11 cellular contexts compared by ENCODE assay signal in genomic region chr19:35038623-35039512, GRCh38. TPM values are rescaled to one million over a fixed set of nuclear protein-coding genes. Genes with fewer than 3 reads are reported as not detected.
A peak's percentile ranks its signal among the peaks of the same experiment; 100 is the strongest.
DNase-seq lines count a peak whose midpoint lies in the region; ATAC-seq and TF ChIP-seq lines count a peak whose summit lies in the region.
"Had no signal": no experiment of that assay in that cellular context is flagged by ENCODE, and none has a peak within 500 bp of the region (broad histone marks: within the 10 kb centered on the region; RNA-seq: fewer than 3 reads in every experiment).

No MANE protein-coding gene starts in this region.

- intact Hi-C loops in vagina (cut with DNase I): no loop called here

- H3K4ac ChIP-seq in mesenchymal stem cell (ENCODE audit: low read depth in 1 of 2, low read length in 2 of 2): no peak overlapping the region

- peaks cover 18% of the 10 kb centered on the region for H3K27me3 Mint-ChIP-seq in stimulated activated naive CD8-positive, alpha-beta T cell treated with anti-CD3 and anti-CD28 coated beads, Interleukin-15, amount 100 ng/mL, for 72 hours

- no peaks in the 10 kb centered on the region for H3K9me3 Mint-ChIP-seq in stimulated activated naive CD8-positive, alpha-beta T cell treated with anti-CD3 and anti-CD28 coated beads, Interleukin-15, amount 100 ng/mL, for 72 hours
- H3K9me3 Mint-ChIP-seq: activated naive CD4-positive, alpha-beta T cell treated with anti-CD3 and anti-CD28 coated beads, Interleukin-2, amount 50 U/mL, for 72 hours had no signal

- H3K14ac ChIP-seq in mesenchymal stem cell (ENCODE audit: low read length in 2 of 2): peak overlapping the region in 1 of 2 experiments; percentile 87

- H3K4me1 ChIP-seq in mesenchymal stem cell (ENCODE audit: control insufficient read depth, insufficient read depth, low read depth, low read length) (peaks cover 33% of the 10 kb centered on the region), vagina (peaks cover 32% of the 10 kb centered on the region)
- H3K4me1 ChIP-seq in effector memory CD4-positive, alpha-beta T cell (ENCODE audit: control insufficient read depth, insufficient read depth, low read length, poor library complexity, severe bottlenecking): peaks cover 20% of the 10 kb centered on the region

- H3K36me3 ChIP-seq in mesenchymal stem cell (ENCODE audit: control insufficient read depth in 1 of 2, insufficient read depth in 2 of 2, low read depth in 1 of 2, low read length in 2 of 2) (peaks cover 3 to 5% of the 10 kb centered on the region in 2 experiments), vagina (no peaks in the 10 kb centered on the region)
- no peaks in the 10 kb centered on the region for H3K36me3 ChIP-seq in effector memory CD4-positive, alpha-beta T cell (ENCODE audit: control insufficient read depth, insufficient read depth, low read length)

- ATAC-seq in stimulated activated naive CD8-positive, alpha-beta T cell treated with anti-CD3 and anti-CD28 coated beads, Interleukin-15, Interleukin-2, amounts not matched to agents 100 U/mL and 50 U/mL, for 24 hours: peak; percentile 22
- no peak for ATAC-seq in stimulated activated naive CD8-positive, alpha-beta T cell treated with anti-CD3 and anti-CD28 coated beads, Interleukin-15, amount 100 ng/mL, for 72 hours
- ATAC-seq in GM21737 (IDR thresholded peaks at IDR 0.05; ENCODE audit: unreplicated experiment): no peak

- WGBS in mesenchymal stem cell: 45% methylated on average over 12 of the region's 17 CpGs

- H2BK15ac ChIP-seq in mesenchymal stem cell (ENCODE audit: low read depth, poor library complexity, severe bottlenecking): no peak overlapping the region

- H3K27ac ChIP-seq in VCaP: peak overlapping the region; percentile 98
- H3K27ac ChIP-seq in mesenchymal stem cell (ENCODE audit: low read length, poor library complexity, severe bottlenecking): no peak overlapping the region
- H3K27ac ChIP-seq in vagina: peak overlapping the region; percentile 21
- no peak overlapping the region for H3K27ac ChIP-seq in effector memory CD4-positive, alpha-beta T cell (ENCODE audit: insufficient read depth, low read length, poor library complexity, severe bottlenecking)

- DNase-seq in stimulated activated naive CD8-positive, alpha-beta T cell treated with anti-CD3 and anti-CD28 coated beads, Interleukin-15, Interleukin-2, amounts not matched to agents 100 U/mL and 50 U/mL, for 24 hours: no peak
- DNase-seq in stimulated activated naive CD8-positive, alpha-beta T cell treated with anti-CD3 and anti-CD28 coated beads, Interleukin-15, amount 100 ng/mL, for 72 hours: no peak
- DNase-seq in mesenchymal stem cell: peak; percentile 50
- DNase-seq in vagina (ENCODE audit: extremely low spot score in 2 of 2): no peak
- no peak for DNase-seq in effector memory CD4-positive, alpha-beta T cell
- no peak for DNase-seq in SKM-1 (lab: John Stamatoyannopoulos, UW; ENCODE audit: unreplicated experiment)
- DNase-seq: activated CD4-positive, alpha-beta T cell treated with anti-CD3 and anti-CD28 coated beads, Interleukin-2, amount 50 U/mL, for 1 hour; Caco-2 had no signal

- TF ChIP-seq POLR2A in vagina (IDR thresholded peaks at IDR 0.05): no peak

- no peak overlapping the region for H2BK120ac ChIP-seq in mesenchymal stem cell (ENCODE audit: low read depth, low read length)

- H3K23ac ChIP-seq in mesenchymal stem cell (ENCODE audit: low read length in 2 of 2): no peak overlapping the region

- H4K91ac ChIP-seq in mesenchymal stem cell (ENCODE audit: low read length): no peak overlapping the region

- H3K4me2 ChIP-seq in mesenchymal stem cell (ENCODE audit: low read length, poor library complexity, severe bottlenecking): no peak overlapping the region

- no peak overlapping the region for H3K4me3 ChIP-seq in mesenchymal stem cell (ENCODE audit: insufficient read depth in 1 of 2, low read depth in 1 of 2, low read length in 2 of 2)
- no peak overlapping the region for H3K4me3 ChIP-seq in vagina
- no peak overlapping the region for H3K4me3 ChIP-seq in effector memory CD4-positive, alpha-beta T cell (ENCODE audit: insufficient read depth, low read depth, low read length, poor library complexity, severe bottlenecking)

- no peak overlapping the region for H2AFZ ChIP-seq in mesenchymal stem cell (ENCODE audit: low read depth, low read length)

- no peak overlapping the region for H4K8ac ChIP-seq in mesenchymal stem cell (ENCODE audit: low read length)

- H2AK5ac ChIP-seq in mesenchymal stem cell (ENCODE audit: low read length, severe bottlenecking): no peak overlapping the region

- no peaks in the 10 kb centered on the region for H3K79me1 ChIP-seq in mesenchymal stem cell (replicated peaks; ENCODE audit: low read length, poor library complexity, severe bottlenecking)

- H3K18ac ChIP-seq in mesenchymal stem cell (ENCODE audit: low read depth in 1 of 2, low read length in 2 of 2): peak overlapping the region in 1 of 2 experiments; percentile 21

- no peaks in the 10 kb centered on the region for H3K9me3 ChIP-seq in mesenchymal stem cell (ENCODE audit: control insufficient read depth, low read length)
- H3K9me3 ChIP-seq in vagina: no peaks in the 10 kb centered on the region
- H3K9me3 ChIP-seq in effector memory CD4-positive, alpha-beta T cell (ENCODE audit: control insufficient read depth, low read length): no peaks in the 10 kb centered on the region
- H3K9me3 ChIP-seq: Caco-2 had no signal

- H3K4me3 Mint-ChIP-seq in stimulated activated naive CD8-positive, alpha-beta T cell treated with anti-CD3 and anti-CD28 coated beads, Interleukin-15, amount 100 ng/mL, for 72 hours: no peak overlapping the region

- peaks cover 0 to 11% of the 10 kb centered on the region in 2 experiments for H3K27me3 ChIP-seq in mesenchymal stem cell (ENCODE audit: control insufficient read depth in 1 of 2, insufficient read depth in 1 of 2, low read length in 2 of 2)
- H3K27me3 ChIP-seq in vagina: no peaks in the 10 kb centered on the region
- H3K27me3 ChIP-seq in effector memory CD4-positive, alpha-beta T cell (replicated peaks; ENCODE audit: control insufficient read depth, insufficient read depth, low read length, poor library complexity, severe bottlenecking): no peaks in the 10 kb centered on the region

- peak overlapping the region in 1 of 2 experiments; percentile 17 for H2BK12ac ChIP-seq in mesenchymal stem cell (ENCODE audit: low read length in 2 of 2)

- H2BK5ac ChIP-seq in mesenchymal stem cell (ENCODE audit: low read depth, low read length, poor library complexity, severe bottlenecking): no peak overlapping the region

- TF ChIP-seq CTCF in VCaP (conservative IDR thresholded peaks at IDR 0.05) (no peak), vagina (IDR thresholded peaks at IDR 0.05) (no peak)

- H3K4me1 Mint-ChIP-seq in stimulated activated naive CD8-positive, alpha-beta T cell treated with anti-CD3 and anti-CD28 coated beads, Interleukin-15, amount 100 ng/mL, for 72 hours: peaks cover 32% of the 10 kb centered on the region

- H3K27ac Mint-ChIP-seq in stimulated activated naive CD8-positive, alpha-beta T cell treated with anti-CD3 and anti-CD28 coated beads, Interleukin-15, amount 100 ng/mL, for 72 hours: no peak overlapping the region
- H3K27ac Mint-ChIP-seq: activated naive CD4-positive, alpha-beta T cell treated with anti-CD3 and anti-CD28 coated beads, Interleukin-2, amount 50 U/mL, for 72 hours had no signal

- H3K9ac ChIP-seq in mesenchymal stem cell (ENCODE audit: low read length): no peak overlapping the region

RNA-seq across cellular contexts. Expression of gene HPN, which starts 2.7 kb away (rescaled TPM):
- 0.21 TPM for polyA plus RNA-seq in mesenchymal stem cell (2013, experiment 1 of 2)
- polyA plus RNA-seq in mesenchymal stem cell (2013, experiment 2 of 2): 0.15 TPM
- total RNA-seq in vagina: not detected
- total RNA-seq: activated naive CD4-positive, alpha-beta T cell treated with anti-CD3 and anti-CD28 coated beads, Interleukin-2, amount 50 U/mL, for 72 hours had no signal

RNA-seq across cellular contexts. Expression of gene SCN1B, which starts 8.6 kb away (rescaled TPM):
- 4.9 TPM for polyA plus RNA-seq in mesenchymal stem cell (2013, experiment 1 of 2)
- polyA plus RNA-seq in mesenchymal stem cell (2013, experiment 2 of 2): 5.4 TPM
- 8.6 TPM for total RNA-seq in vagina

RNA-seq across cellular contexts. Expression of gene GRAMD1A, which starts 38.7 kb away (rescaled TPM):
- polyA plus RNA-seq in mesenchymal stem cell (2013, experiment 1 of 2): 54.4 TPM
- 53.5 TPM for polyA plus RNA-seq in mesenchymal stem cell (2013, experiment 2 of 2)
- total RNA-seq in vagina: 61.9 TPM

Comparison
In these comparisons a context has a peak if more than half of its experiments do, and no peak if none do; other contexts are left out.
1. H3K27ac ChIP-seq: peak in VCaP (single experiment) and vagina (single experiment); none in mesenchymal stem cell (single experiment) and effector memory CD4-positive, alpha-beta T cell (single experiment).